14 cellular contexts compared by ENCODE assay signal in genomic region chr11:44608654-44609027, GRCh38. TPM values are rescaled to one million over a fixed set of nuclear protein-coding genes. Genes with fewer than 3 reads are reported as not detected.
DNase-seq lines count a peak whose midpoint lies in the region; ATAC-seq and TF ChIP-seq lines count a peak whose summit lies in the region.
"Had no signal": no experiment of that assay in that cellular context is flagged by ENCODE, and none has a peak within 500 bp of the region (broad histone marks: within the 10 kb centered on the region; RNA-seq: fewer than 3 reads in every experiment).

No MANE protein-coding gene starts in this region.

- no peaks in the 10 kb centered on the region for H3K27me3 ChIP-seq in CD4-positive, CD25-positive, alpha-beta regulatory T cell (ENCODE audit: control insufficient read depth, insufficient read depth, low read length)
- H3K27me3 ChIP-seq in OCI-LY3 (ENCODE audit: low read depth, low read length), result no peaks in the 10 kb centered on the region
- H3K27me3 ChIP-seq: left lung, right atrium auricular region had no signal

- no peaks in the 10 kb centered on the region for H4K20me1 ChIP-seq in OCI-LY3 (ENCODE audit: insufficient read depth, low read length)

- no peak overlapping the region for H2AFZ ChIP-seq in OCI-LY3 (ENCODE audit: low read depth, low read length)

- DNase-seq in CD4-positive, CD25-positive, alpha-beta regulatory T cell, result no peak
- DNase-seq in immature natural killer cell (no peak), GM13977 (ENCODE audit: low spot score) (no peak), putamen (ENCODE audit: low spot score) (no peak)
- DNase-seq: caudate nucleus, left lung, NCI-H187, SHP77 had no signal

- ATAC-seq in CD4-positive, CD25-positive, alpha-beta regulatory T cell (ENCODE audit: low read depth in 2 of 2), result no peak
- ATAC-seq in GM18861 (IDR thresholded peaks at IDR 0.05; ENCODE audit: unreplicated experiment) (peak; percentile 26), HG02798 (IDR thresholded peaks at IDR 0.05; ENCODE audit: poor library complexity, unreplicated experiment) (no peak), GM21367 (IDR thresholded peaks at IDR 0.05; ENCODE audit: unreplicated experiment) (no peak)
- ATAC-seq: left lung had no signal

- peaks cover 32% of the 10 kb centered on the region for H3K36me3 Mint-ChIP-seq in CD4-positive, CD25-positive, alpha-beta regulatory T cell
- no peaks in the 10 kb centered on the region for H3K36me3 Mint-ChIP-seq in immature natural killer cell

- peaks cover 11 to 60% (median 32%) of the 10 kb centered on the region in 4 donors for H3K4me1 Mint-ChIP-seq in CD4-positive, CD25-positive, alpha-beta regulatory T cell
- peaks cover 20 to 42% of the 10 kb centered on the region in 2 donors for H3K4me1 Mint-ChIP-seq in immature natural killer cell

- peaks cover 50% of the 10 kb centered on the region for H3K4me1 ChIP-seq in CD4-positive, CD25-positive, alpha-beta regulatory T cell (ENCODE audit: control insufficient read depth, insufficient read depth, low read length, poor library complexity, severe bottlenecking)
- peaks cover 85% of the 10 kb centered on the region for H3K4me1 ChIP-seq in OCI-LY3 (ENCODE audit: low read length)
- H3K4me1 ChIP-seq: HAP-1 had no signal

- TF ChIP-seq CTCF in OCI-LY3 (IDR thresholded peaks at IDR 0.05; ENCODE audit: low read depth, low read length) (no peak), GM13977 (IDR thresholded peaks at IDR 0.05; ENCODE audit: extremely low read depth, insufficient read depth, missing control alignments) (no peak)

- H3K4me2 ChIP-seq in OCI-LY3 (ENCODE audit: low read length), result peak overlapping the region; percentile 60

- peaks cover 5% of the 10 kb centered on the region for H3K79me2 ChIP-seq in OCI-LY3 (ENCODE audit: low read length)

- no peaks in the 10 kb centered on the region for H3K9me3 ChIP-seq in CD4-positive, CD25-positive, alpha-beta regulatory T cell (ENCODE audit: control insufficient read depth in 2 of 2, low read length in 2 of 2)
- no peaks in the 10 kb centered on the region for H3K9me3 ChIP-seq in OCI-LY3 (ENCODE audit: insufficient read depth, low read length)
- H3K9me3 ChIP-seq: HAP-1, left lung, right atrium auricular region had no signal

- H3K27me3 Mint-ChIP-seq in CD4-positive, CD25-positive, alpha-beta regulatory T cell, result no peaks in the 10 kb centered on the region
- H3K27me3 Mint-ChIP-seq in immature natural killer cell (ENCODE audit: low read depth in 3 of 3), result peaks cover 0 to 3% (median 1%) of the 10 kb centered on the region in 3 donors

- H3K27ac ChIP-seq in CD4-positive, CD25-positive, alpha-beta regulatory T cell (ENCODE audit: insufficient read depth, low read length, poor library complexity, severe bottlenecking), result peak overlapping the region; percentile 50
- H3K27ac ChIP-seq in OCI-LY3 (ENCODE audit: low read length), result peak overlapping the region; percentile 92
- H3K27ac ChIP-seq: right atrium auricular region had no signal

- H3K36me3 ChIP-seq in CD4-positive, CD25-positive, alpha-beta regulatory T cell (ENCODE audit: control insufficient read depth, insufficient read depth, low read length), result peaks cover 34% of the 10 kb centered on the region
- H3K36me3 ChIP-seq in OCI-LY3 (replicated peaks; ENCODE audit: low read depth, low read length), result peaks cover 58% of the 10 kb centered on the region
- H3K36me3 ChIP-seq: HAP-1, right atrium auricular region had no signal

- H3K4me3 Mint-ChIP-seq in CD4-positive, CD25-positive, alpha-beta regulatory T cell, result peak overlapping the region in 2 of 4 donors; percentile 72 to 79
- peak overlapping the region in 1 of 5 donors; percentile 33 for H3K4me3 Mint-ChIP-seq in immature natural killer cell

- H3K4me3 ChIP-seq in CD4-positive, CD25-positive, alpha-beta regulatory T cell (ENCODE audit: low read depth, low read length), result no peak overlapping the region
- 0 out of 2 replicates have a peak overlapping the region, but pooled peaks have one; percentile 2 for H3K4me3 ChIP-seq in OCI-LY3 (ENCODE audit: low read length)
- H3K4me3 ChIP-seq: HAP-1, left lung, right atrium auricular region had no signal

- in situ Hi-C loops in GM13977 (cut with MboI; ENCODE audit: low pct_unique_long_range_greater_than_20kb, low sequenced_read_pairs, unreplicated experiment), result loop anchor here (5.0 kb wide), 1 partner anchor 51 kb away; no protein-coding TSS in a partner anchor

- H3K9me3 Mint-ChIP-seq in CD4-positive, CD25-positive, alpha-beta regulatory T cell, result no peaks in the 10 kb centered on the region
- no peaks in the 10 kb centered on the region for H3K9me3 Mint-ChIP-seq in immature natural killer cell

- peak overlapping the region; percentile 46 to 89 (median 87) for H3K27ac Mint-ChIP-seq in CD4-positive, CD25-positive, alpha-beta regulatory T cell
- peak overlapping the region in 4 of 6 donors; percentile 30 to 78 (median 54) for H3K27ac Mint-ChIP-seq in immature natural killer cell

- peak overlapping the region; percentile 55 for H3K9ac ChIP-seq in OCI-LY3 (ENCODE audit: low read length)

RNA-seq across cellular contexts. Expression of gene CD82, which starts 43.2 kb away (rescaled TPM):
- total RNA-seq in CD4-positive, CD25-positive, alpha-beta regulatory T cell, result 132 TPM
- 100 to 1,000 TPM in 3 of 4 donors, 10 to 100 TPM in 1; 81.0 to 167 (median 118) TPM for polyA plus RNA-seq in CD4-positive, CD25-positive, alpha-beta regulatory T cell
- polyA plus RNA-seq in immature natural killer cell, result 10 to 100 TPM in 2 of 3 donors, 1 to 10 TPM in 1; 9.7 to 15.7 (median 10.7) TPM

Comparison
In these comparisons a context has a peak if more than half of its experiments do, and no peak if none do; other contexts are left out.
1. RNA of gene CD82, which starts 43.2 kb away (polyA plus RNA-seq): 81.0 to 167 TPM in CD4-positive, CD25-positive, alpha-beta regulatory T cell; 9.7 to 15.7 TPM in immature natural killer cell; every median in the first group is over 4 times any median in the second.